ENCODE assay signal across 9 cellular contexts in genomic region chr9:68356370-68357118, GRCh38. TPM values are rescaled to one million over a fixed set of nuclear protein-coding genes. Genes with fewer than 3 reads are reported as not detected.
A peak's percentile ranks its signal among the peaks of the same experiment; 100 is the strongest.
DNase-seq lines count a peak whose midpoint lies in the region; ATAC-seq and TF ChIP-seq lines count a peak whose summit lies in the region.
"Not testable (repeated sequence)": the region's sequence is repeated elsewhere in the genome, so short reads cannot be mapped to it uniquely, and the experiment has no call there.
"Had no signal": no experiment of that assay in that cellular context is flagged by ENCODE, and none has a peak within 500 bp of the region (broad histone marks: within the 10 kb centered on the region; RNA-seq: fewer than 3 reads in every experiment).

Gene PGM5, plus strand, starts transcription at chr9:68356611. Its CDS starts 517 bp downstream, at chr9:68357128.

- 1% methylated on average over 25 of the region's 58 CpGs for WGBS in smooth muscle cell (ENCODE audit: low lambda C conversion rate)

- H3K27me3 ChIP-seq in HUES48 (ENCODE audit: control insufficient read depth, insufficient read depth, low read length), result peaks cover 70% of the 10 kb centered on the region
- not testable (repeated sequence) for H3K27me3 ChIP-seq in muscle layer of colon (ENCODE audit: control insufficient read depth in 1 of 2, insufficient read depth in 2 of 2, low read length in 2 of 2); smooth muscle cell (ENCODE audit: low read depth)

- peak; percentile 77 for ATAC-seq in GM18867 (IDR thresholded peaks at IDR 0.05; ENCODE audit: unreplicated experiment)

- H3K36me3 Mint-ChIP-seq in activated T-cell treated with anti-CD3 and anti-CD28 coated beads, Interleukin-2, amount 50 U/mL, for 24 hours (ENCODE audit: low read depth), result not testable (repeated sequence)

- not testable (repeated sequence) for TF ChIP-seq CTCF in AG04449 (IDR thresholded peaks at IDR 0.05; ENCODE audit: insufficient read depth, low read length, missing control alignments); smooth muscle cell (IDR thresholded peaks at IDR 0.05; ENCODE audit: borderline replicate concordance, insufficient read depth, poor library complexity, severe bottlenecking)

- CTCF ChIA-PET in AG04449 (lab: Yijun Ruan, JAX), result not testable (repeated sequence)

- H3K9ac ChIP-seq in HUES48 (ENCODE audit: low read depth, low read length); muscle layer of colon (ENCODE audit: low read length): not testable (repeated sequence)
- H3K9ac ChIP-seq in smooth muscle cell (ENCODE audit: low read depth), result peak within 1 kb of the TSS; percentile 51

- not testable (repeated sequence) for H3K36me3 ChIP-seq in HUES48 (ENCODE audit: control insufficient read depth, insufficient read depth, low read length); muscle layer of colon (ENCODE audit: insufficient read depth, low read length); smooth muscle cell (ENCODE audit: low read depth)

- H3K27ac Mint-ChIP-seq in activated T-cell treated with anti-CD3 and anti-CD28 coated beads, Interleukin-2, amount 50 U/mL, for 24 hours, result not testable (repeated sequence)

- not testable (repeated sequence) for H3K27ac ChIP-seq in HUES48 (ENCODE audit: low read depth, low read length); smooth muscle cell (ENCODE audit: low read depth)
- H3K27ac ChIP-seq in muscle layer of colon (ENCODE audit: low read depth, low read length), result peak within 1 kb of the TSS; percentile 68

- not testable (repeated sequence) for H3K9me3 Mint-ChIP-seq in activated T-cell treated with anti-CD3 and anti-CD28 coated beads, Interleukin-2, amount 50 U/mL, for 24 hours

- not testable (repeated sequence) for DNase-seq in AG04449 (ENCODE audit: low read depth, low spot score); smooth muscle cell (lab: John Stamatoyannopoulos, UW; ENCODE audit: unreplicated experiment)
- DNase-seq in activated T-cell treated with anti-CD3 and anti-CD28 coated beads, Interleukin-2, amount 50 U/mL, for 24 hours, result peak; percentile 35
- DNase-seq in dermis blood vessel endothelial cell (peak; percentile 0), hepatic stellate cell (ENCODE audit: low spot score) (peak; percentile 2)

- H2AFZ ChIP-seq in smooth muscle cell (ENCODE audit: low read depth), result peak within 1 kb of the TSS; percentile 90

- H4K20me1 ChIP-seq in smooth muscle cell (ENCODE audit: low read depth), result not testable (repeated sequence)

- H3K4me1 Mint-ChIP-seq in activated T-cell treated with anti-CD3 and anti-CD28 coated beads, Interleukin-2, amount 50 U/mL, for 24 hours (ENCODE audit: low read depth), result not testable (repeated sequence)

- peak within 1 kb of the TSS; percentile 60 for H3K4me3 Mint-ChIP-seq in activated T-cell treated with anti-CD3 and anti-CD28 coated beads, Interleukin-2, amount 50 U/mL, for 24 hours

- H3K9me3 ChIP-seq in HUES48 (ENCODE audit: control insufficient read depth, insufficient read depth, low read length); muscle layer of colon (ENCODE audit: low read length); smooth muscle cell (replicated peaks; ENCODE audit: low read depth): not testable (repeated sequence)

- peaks cover 29% of the 10 kb centered on the region for H3K27me3 Mint-ChIP-seq in activated T-cell treated with anti-CD3 and anti-CD28 coated beads, Interleukin-2, amount 50 U/mL, for 24 hours

- H3F3A ChIP-seq in smooth muscle cell (ENCODE audit: low read depth), result not testable (repeated sequence)

- peak within 1 kb of the TSS; percentile 88 for H3K4me2 ChIP-seq in smooth muscle cell

- not testable (repeated sequence) for H3K4me1 ChIP-seq in HUES48 (ENCODE audit: control insufficient read depth, insufficient read depth, low read length); muscle layer of colon (ENCODE audit: insufficient read depth, low read length); smooth muscle cell (ENCODE audit: low read depth)

- POLR2A ChIA-PET in AG04449 (lab: Yijun Ruan, JAX), result not testable (repeated sequence)

- peak within 1 kb of the TSS; percentile 40 for H3K4me3 ChIP-seq in AG04449 (ENCODE audit: low read depth, low read length)
- H3K4me3 ChIP-seq in HUES48 (ENCODE audit: low read depth, low read length), result peak within 1 kb of the TSS; percentile 46
- peak within 1 kb of the TSS; percentile 38 to 77 for H3K4me3 ChIP-seq in muscle layer of colon (ENCODE audit: low read depth in 1 of 2, low read length in 2 of 2)
- peak within 1 kb of the TSS; percentile 90 for H3K4me3 ChIP-seq in smooth muscle cell

- H3K79me2 ChIP-seq in smooth muscle cell (ENCODE audit: low read depth), result not testable (repeated sequence)

RNA-seq across cellular contexts. Expression of gene PGM5, which starts in this region (rescaled TPM):
- 110 and 128 TPM in 2 replicates for total RNA-seq in dermis blood vessel endothelial cell
- total RNA-seq in smooth muscle cell, result 3.0 and 5.6 TPM in 2 replicates
- polyA plus RNA-seq in smooth muscle cell, result 0.77 and 1.8 TPM in 2 replicates
- total RNA-seq: T-helper 2 cell treated with Interferon-gamma antibody and Interleukin-4, amounts not matched to agents 100 ng/mL and 5 ng/mL, for 36 hours had no signal

Comparison
In these comparisons a context has a peak if more than half of its experiments do, and no peak if none do; other contexts are left out.
1. RNA of gene PGM5 (total RNA-seq): 110 to 128 TPM in dermis blood vessel endothelial cell; 3.0 to 5.6 TPM in smooth muscle cell; every median in the first group is over 10 times any median in the second.
2. H3K4me3 ChIP-seq: peak in every context shown above with its lines; median percentile 90 in smooth muscle cell; 58 in muscle layer of colon; 46 in HUES48; 40 in AG04449.